9 cellular contexts compared by ENCODE assay signal in genomic region chr1:214604543-214604942, GRCh38. TPM values are rescaled to one million over a fixed set of nuclear protein-coding genes. Genes with fewer than 3 reads are reported as not detected.
DNase-seq lines count a peak whose midpoint lies in the region; ATAC-seq and TF ChIP-seq lines count a peak whose summit lies in the region.
"Had no signal": no experiment of that assay in that cellular context is flagged by ENCODE, and none has a peak within 500 bp of the region (broad histone marks: within the 10 kb centered on the region; RNA-seq: fewer than 3 reads in every experiment).

No MANE protein-coding gene starts in this region.

- CTCF ChIA-PET in Calu3 (lab: Charles Lee), result interaction anchor here (0.6 to 1.7 kb wide), 5 partner anchors 15 to 158 kb away, joined by 3 to 4 read pairs (median 3); no protein-coding TSS in a partner anchor

- in situ Hi-C loops in astrocyte of the spinal cord (cut with HindIII; ENCODE audit: low sequenced_read_pairs), result no loop called here

- no peaks in the 10 kb centered on the region for H3K27me3 Mint-ChIP-seq in Calu3 (ENCODE audit: unreplicated experiment)
- no peaks in the 10 kb centered on the region for H3K27me3 Mint-ChIP-seq in naive thymus-derived CD8-positive, alpha-beta T cell

- no peaks in the 10 kb centered on the region for H4K20me1 ChIP-seq in KMS-11 (ENCODE audit: insufficient read depth)

- H3K4me3 ChIP-seq in KMS-11 (IDR thresholded peaks at IDR 0.05; ENCODE audit: insufficient read depth, low read depth, low read length) (no peak overlapping the region), astrocyte of the spinal cord (ENCODE audit: low read depth, low read length) (peak overlapping the region; percentile 60)

- H2AFZ ChIP-seq in KMS-11 (ENCODE audit: low read depth), result no peak overlapping the region

- H3K4me1 ChIP-seq in KMS-11 (ENCODE audit: low read depth, poor library complexity, severe bottlenecking), result peaks cover 13% of the 10 kb centered on the region

- ATAC-seq in naive thymus-derived CD8-positive, alpha-beta T cell, result no peak
- no peak for ATAC-seq in GM18511 (IDR thresholded peaks at IDR 0.05; ENCODE audit: unreplicated experiment)

- DNase-seq in Calu3, result no peak
- no peak for DNase-seq in astrocyte of the spinal cord (ENCODE audit: low read depth, low spot score)
- no peak for DNase-seq in naive thymus-derived CD8-positive, alpha-beta T cell
- DNase-seq in NCI-H510A (lab: John Stamatoyannopoulos, UW), result no peak
- DNase-seq in stimulated activated CD8-positive, alpha-beta memory T cell treated with anti-CD3 and anti-CD28 coated beads, Interleukin-4, amount 100 ng/mL, for 48 hours, result no peak
- no peak for DNase-seq in superior temporal gyrus (ENCODE audit: extremely low spot score)
- DNase-seq: NCI-H2029 had no signal

- intact Hi-C loops in Calu3 (cut with micrococcal nuclease; ENCODE audit: unreplicated experiment), result no loop called here

- no peaks in the 10 kb centered on the region for H3K36me3 ChIP-seq in KMS-11 (ENCODE audit: insufficient read depth)

- H3K4me1 Mint-ChIP-seq in Calu3 (ENCODE audit: low read depth, unreplicated experiment), result peaks cover 30% of the 10 kb centered on the region
- peaks cover 6 to 20% (median 16%) of the 10 kb centered on the region in 4 donors for H3K4me1 Mint-ChIP-seq in naive thymus-derived CD8-positive, alpha-beta T cell

- TF ChIP-seq CTCF in Calu3 (IDR thresholded peaks at IDR 0.05; ENCODE audit: unreplicated experiment) (no peak), KMS-11 (conservative IDR thresholded peaks at IDR 0.05; ENCODE audit: low read depth, low read length) (no peak), astrocyte of the spinal cord (IDR thresholded peaks at IDR 0.05; ENCODE audit: low read depth, low read length) (no peak)

- H3K9me3 Mint-ChIP-seq in Calu3 (ENCODE audit: low read depth, unreplicated experiment), result no peaks in the 10 kb centered on the region
- H3K9me3 Mint-ChIP-seq in naive thymus-derived CD8-positive, alpha-beta T cell, result peaks cover 0 to 2% (median 0%) of the 10 kb centered on the region in 9 donors

- POLR2A ChIA-PET in naive thymus-derived CD8-positive, alpha-beta T cell (lab: Charles Lee), result interaction anchor here (0.7 kb wide), 1 partner anchor 11 kb away, joined by 3 read pairs; no protein-coding TSS in a partner anchor

- BruUV-seq in Calu3 (replicated peaks; lab: Mats Ljungman, UMichigan), result no TSS peak

- peak overlapping the region; percentile 85 for H3K27ac Mint-ChIP-seq in Calu3 (ENCODE audit: unreplicated experiment)
- peak overlapping the region in 2 of 10 donors; percentile 19 to 40 for H3K27ac Mint-ChIP-seq in naive thymus-derived CD8-positive, alpha-beta T cell

- H3K79me2 ChIP-seq in KMS-11 (ENCODE audit: insufficient read depth, low read depth), result peaks cover 54% of the 10 kb centered on the region

- peaks cover 37% of the 10 kb centered on the region for H3K36me3 Mint-ChIP-seq in Calu3 (ENCODE audit: insufficient read depth, unreplicated experiment)
- H3K36me3 Mint-ChIP-seq in naive thymus-derived CD8-positive, alpha-beta T cell, result no peaks in the 10 kb centered on the region

- peak overlapping the region; percentile 87 for H3K4me3 Mint-ChIP-seq in Calu3 (ENCODE audit: low read depth, unreplicated experiment)
- H3K4me3 Mint-ChIP-seq in naive thymus-derived CD8-positive, alpha-beta T cell, result peak overlapping the region; percentile 83 to 97 (median 94)

- H3K9ac ChIP-seq in KMS-11, result peak overlapping the region; percentile 84; the same call in 1 of the 2 replicates

- H3K4me2 ChIP-seq in KMS-11, result peak overlapping the region; percentile 73

- no peaks in the 10 kb centered on the region for H3K27me3 ChIP-seq in KMS-11 (ENCODE audit: insufficient read depth, low read depth)

- H3K27ac ChIP-seq in KMS-11, result no peak overlapping the region

RNA-seq across cellular contexts. Expression of gene CENPF, which starts 1.5 kb away (rescaled TPM):
- total RNA-seq in Calu3 (2022), result 118 and 144 TPM in 2 replicates
- total RNA-seq in naive thymus-derived CD8-positive, alpha-beta T cell, result 1 to 10 TPM; 1.8 to 2.6 TPM
- polyA plus RNA-seq in naive thymus-derived CD8-positive, alpha-beta T cell, result 1 to 10 TPM in 1 of 3 donors, under 1 TPM in 1, not detected in 1; 0.66 to 1.5 TPM

RNA-seq across cellular contexts. Expression of gene PTPN14, which starts 53.1 kb away (rescaled TPM):
- 72.4 and 77.4 TPM in 2 replicates for total RNA-seq in Calu3 (2022)
- total RNA-seq in naive thymus-derived CD8-positive, alpha-beta T cell, result under 1 TPM in 1 of 2 experiments, not detected in 1; 0.05 TPM
- polyA plus RNA-seq in naive thymus-derived CD8-positive, alpha-beta T cell, result under 1 TPM; 0.01 to 0.04 (median 0.02) TPM

Comparison
In these comparisons a context has a peak if more than half of its experiments do, and no peak if none do; other contexts are left out.
1. RNA of gene CENPF, which starts 1.5 kb away (total RNA-seq): 118 to 144 TPM in Calu3; 1.8 to 2.6 TPM in naive thymus-derived CD8-positive, alpha-beta T cell; every median in the first group is over 10 times any median in the second.
2. RNA of gene PTPN14, which starts 53.1 kb away (total RNA-seq): 72.4 to 77.4 TPM in Calu3; 0.05 TPM in naive thymus-derived CD8-positive, alpha-beta T cell; every median in the first group is over 10 times any median in the second.